Comparison of ENCODE assay signal across 15 cellular contexts in the genomic region with DNA sequence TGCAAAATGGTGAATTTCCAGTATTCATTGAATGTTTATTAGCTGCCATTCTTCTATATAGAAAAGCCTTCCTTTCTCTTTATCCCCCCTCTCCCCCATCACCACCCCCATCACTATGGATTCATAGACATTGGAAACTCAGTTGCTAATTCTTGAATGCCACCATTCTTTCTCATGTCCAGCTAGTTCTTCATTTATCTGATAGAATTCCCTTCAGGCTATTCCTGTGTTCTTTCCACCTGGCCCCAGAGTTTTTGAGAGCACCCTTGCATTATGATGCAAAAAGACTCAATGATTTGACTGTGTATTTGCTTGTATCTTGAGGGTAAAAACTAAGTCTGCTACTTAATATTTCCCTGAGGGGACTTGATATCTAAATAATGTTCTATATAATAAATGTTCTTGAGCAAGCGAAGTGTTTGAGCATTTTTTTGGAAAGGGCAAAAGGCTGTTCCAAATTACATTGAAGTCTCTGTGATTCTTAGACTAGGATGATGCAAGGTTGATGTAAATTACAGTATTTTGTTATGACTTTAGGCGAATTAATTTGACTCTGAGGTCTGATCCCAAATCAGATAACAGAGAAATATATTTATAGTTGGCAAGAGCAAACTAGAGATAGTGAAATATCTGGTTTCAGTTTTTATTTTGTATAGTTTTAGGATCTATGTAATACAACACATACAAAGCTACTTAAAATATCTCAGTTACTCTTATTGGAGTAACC. TPM values are rescaled to one million over a fixed set of nuclear protein-coding genes. Genes with fewer than 3 reads are reported as not detected.
DNase-seq lines count a peak whose midpoint lies in the region; ATAC-seq, FAIRE-seq and TF ChIP-seq lines count a peak whose summit lies in the region.
"Had no signal": no experiment of that assay in that cellular context is flagged by ENCODE, and none has a peak within 500 bp of the region (broad histone marks: within the 10 kb centered on the region; RNA-seq: fewer than 3 reads in every experiment).

No MANE protein-coding gene starts in this region.

- in situ Hi-C loops in GM13977 (cut with MboI; ENCODE audit: low pct_unique_long_range_greater_than_20kb, low sequenced_read_pairs, unreplicated experiment), result no loop called here

- CTCF ChIA-PET in activated naive CD4-positive, alpha-beta T cell treated with anti-CD3 and anti-CD28 coated beads, Interleukin-2, amount 10 ng/mL, durations not matched to agents 7 days and 5 days (lab: Charles Lee), result no interaction called here
- CTCF ChIA-PET in activated CD4-positive, alpha-beta memory T cell treated with anti-CD3 and anti-CD28 coated beads for 36 hours (lab: Charles Lee), result no interaction called here
- CTCF ChIA-PET in CD4-positive, alpha-beta T cell (lab: Charles Lee), result interaction anchor here (1.5 kb wide), 1 partner anchor 15 kb away, joined by 5 read pairs; no protein-coding TSS in a partner anchor

- no peaks in the 10 kb centered on the region for H3K79me2 ChIP-seq in keratinocyte (ENCODE audit: control insufficient read depth, insufficient read depth, low read length)

- H3K27ac ChIP-seq in keratinocyte (ENCODE audit: control insufficient read depth, insufficient read depth, low read length), result no peak overlapping the region
- H3K27ac ChIP-seq in dorsolateral prefrontal cortex, result no peak overlapping the region
- no peak overlapping the region for H3K27ac ChIP-seq in CD4-positive, alpha-beta T cell (ENCODE audit: low read depth, low read length)
- H3K27ac ChIP-seq: SJSA1 had no signal

- H3K9me3 Mint-ChIP-seq in activated naive CD4-positive, alpha-beta T cell treated with anti-CD3 and anti-CD28 coated beads, Interleukin-2, amount 10 ng/mL, durations not matched to agents 7 days and 5 days, result no peaks in the 10 kb centered on the region
- no peaks in the 10 kb centered on the region for H3K9me3 Mint-ChIP-seq in activated CD4-positive, alpha-beta memory T cell treated with anti-CD3 and anti-CD28 coated beads for 36 hours
- H3K9me3 Mint-ChIP-seq in CD4-positive, alpha-beta T cell, result no peaks in the 10 kb centered on the region
- H3K9me3 Mint-ChIP-seq: naive thymus-derived CD4-positive, alpha-beta T cell had no signal

- peaks cover 85% of the 10 kb centered on the region for H3K4me1 Mint-ChIP-seq in activated naive CD4-positive, alpha-beta T cell treated with anti-CD3 and anti-CD28 coated beads, Interleukin-2, amount 10 ng/mL, durations not matched to agents 7 days and 5 days
- peaks cover 61% of the 10 kb centered on the region for H3K4me1 Mint-ChIP-seq in activated CD4-positive, alpha-beta memory T cell treated with anti-CD3 and anti-CD28 coated beads for 36 hours (ENCODE audit: low read depth)
- peaks cover 50% of the 10 kb centered on the region for H3K4me1 Mint-ChIP-seq in CD4-positive, alpha-beta T cell (ENCODE audit: low read depth)

- no peaks in the 10 kb centered on the region for H3K27me3 Mint-ChIP-seq in activated naive CD4-positive, alpha-beta T cell treated with anti-CD3 and anti-CD28 coated beads, Interleukin-2, amount 10 ng/mL, durations not matched to agents 7 days and 5 days
- H3K27me3 Mint-ChIP-seq in activated CD4-positive, alpha-beta memory T cell treated with anti-CD3 and anti-CD28 coated beads for 36 hours, result no peaks in the 10 kb centered on the region
- no peaks in the 10 kb centered on the region for H3K27me3 Mint-ChIP-seq in CD4-positive, alpha-beta T cell
- H3K27me3 Mint-ChIP-seq: naive thymus-derived CD4-positive, alpha-beta T cell; progenitor cell of endocrine pancreas had no signal

- no peak for TF ChIP-seq CTCF in keratinocyte (optimal IDR thresholded peaks at IDR 0.05 in 1 of 3, IDR thresholded peaks at IDR 0.05 in 1 of 3, conservative IDR thresholded peaks at IDR 0.05 in 1 of 3; ENCODE audit: extremely low read depth in 1 of 3, insufficient read depth in 2 of 3, low read length in 3 of 3)
- TF ChIP-seq CTCF in dorsolateral prefrontal cortex (IDR thresholded peaks at IDR 0.05 in 54 of 56, conservative IDR thresholded peaks at IDR 0.05 in 2 of 56; ENCODE audit: low read depth in 1 of 56, partially characterized antibody in 56 of 56), result no peak
- no peak for TF ChIP-seq CTCF in CD4-positive, alpha-beta T cell (IDR thresholded peaks at IDR 0.05)
- no peak for TF ChIP-seq CTCF in GM13977 (IDR thresholded peaks at IDR 0.05; ENCODE audit: extremely low read depth, insufficient read depth, missing control alignments)

- H3K4me3 Mint-ChIP-seq in activated naive CD4-positive, alpha-beta T cell treated with anti-CD3 and anti-CD28 coated beads, Interleukin-2, amount 10 ng/mL, durations not matched to agents 7 days and 5 days, result no peak overlapping the region
- H3K4me3 Mint-ChIP-seq in activated CD4-positive, alpha-beta memory T cell treated with anti-CD3 and anti-CD28 coated beads for 36 hours, result no peak overlapping the region
- no peak overlapping the region for H3K4me3 Mint-ChIP-seq in CD4-positive, alpha-beta T cell

- peaks cover 7% of the 10 kb centered on the region for H3K36me3 Mint-ChIP-seq in activated naive CD4-positive, alpha-beta T cell treated with anti-CD3 and anti-CD28 coated beads, Interleukin-2, amount 10 ng/mL, durations not matched to agents 7 days and 5 days
- no peaks in the 10 kb centered on the region for H3K36me3 Mint-ChIP-seq in activated CD4-positive, alpha-beta memory T cell treated with anti-CD3 and anti-CD28 coated beads for 36 hours
- no peaks in the 10 kb centered on the region for H3K36me3 Mint-ChIP-seq in CD4-positive, alpha-beta T cell (ENCODE audit: low read depth)

- no peak for FAIRE-seq in keratinocyte (lab: Jason Lieb, UNC)
- FAIRE-seq: TTC549 had no signal

- H4K20me1 ChIP-seq in keratinocyte (ENCODE audit: control insufficient read depth, extremely low read depth, insufficient read depth, low read length), result no peaks in the 10 kb centered on the region

- peaks cover 12% of the 10 kb centered on the region for H3K4me1 ChIP-seq in keratinocyte (ENCODE audit: control insufficient read depth, extremely low read depth, insufficient read depth, low read length)
- H3K4me1 ChIP-seq: SJSA1 had no signal

- dilution Hi-C loops in keratinocyte (cut with MboI; ENCODE audit: extremely low pct_ligation_motif_present, low sequenced_read_pairs), result no loop called here

- peak overlapping the region; percentile 26 for H3K27ac Mint-ChIP-seq in activated naive CD4-positive, alpha-beta T cell treated with anti-CD3 and anti-CD28 coated beads, Interleukin-2, amount 10 ng/mL, durations not matched to agents 7 days and 5 days
- peak overlapping the region; percentile 53 for H3K27ac Mint-ChIP-seq in activated CD4-positive, alpha-beta memory T cell treated with anti-CD3 and anti-CD28 coated beads for 36 hours
- no peak overlapping the region for H3K27ac Mint-ChIP-seq in CD4-positive, alpha-beta T cell
- H3K27ac Mint-ChIP-seq: progenitor cell of endocrine pancreas had no signal

- POLR2A ChIA-PET in activated CD4-positive, alpha-beta memory T cell treated with anti-CD3 and anti-CD28 coated beads for 36 hours (lab: Charles Lee), result no interaction called here
- POLR2A ChIA-PET in CD4-positive, alpha-beta T cell (lab: Charles Lee), result interaction anchor here (0.8 to 1.0 kb wide), 2 partner anchors 12 to 19 kb away, joined by 3 to 4 read pairs; a partner anchor contains a TSS

- no peak overlapping the region for H3K9ac ChIP-seq in keratinocyte (ENCODE audit: control insufficient read depth, extremely low read depth, insufficient read depth, low read length)

- H2AFZ ChIP-seq in keratinocyte (ENCODE audit: control insufficient read depth, low read length), result no peak overlapping the region

- H3K4me3 ChIP-seq in keratinocyte (ENCODE audit: control insufficient read depth in 2 of 3, extremely low read depth in 1 of 3, insufficient read depth in 2 of 3, low read depth in 1 of 3, low read length in 3 of 3) (no peak overlapping the region), dorsolateral prefrontal cortex (no peak overlapping the region)
- H3K4me3 ChIP-seq: SJSA1 had no signal

- intact Hi-C loops in activated CD4-positive, alpha-beta memory T cell treated with anti-CD3 and anti-CD28 coated beads for 36 hours (cut with micrococcal nuclease), result no loop called here
- intact Hi-C loops in dorsolateral prefrontal cortex (cut with DNase I), result no loop called here
- intact Hi-C loops in CD4-positive, alpha-beta T cell (cut with DNase I, micrococcal nuclease), result no loop called here

- H3K27me3 ChIP-seq in keratinocyte (ENCODE audit: control insufficient read depth, extremely low read depth, insufficient read depth, low read length) (no peaks in the 10 kb centered on the region), dorsolateral prefrontal cortex (no peaks in the 10 kb centered on the region)
- H3K27me3 ChIP-seq in CD4-positive, alpha-beta T cell (ENCODE audit: control insufficient read depth, insufficient read depth, low read length), result no peaks in the 10 kb centered on the region

- no peaks in the 10 kb centered on the region for H3K9me3 ChIP-seq in keratinocyte (ENCODE audit: control insufficient read depth, low read depth, low read length)
- H3K9me3 ChIP-seq in CD4-positive, alpha-beta T cell (ENCODE audit: control insufficient read depth, low read length), result no peaks in the 10 kb centered on the region
- H3K9me3 ChIP-seq: SJSA1 had no signal

- no peak for DNase-seq in activated naive CD4-positive, alpha-beta T cell treated with anti-CD3 and anti-CD28 coated beads, Interleukin-2, amount 10 ng/mL, durations not matched to agents 7 days and 5 days
- no peak for DNase-seq in activated naive CD4-positive, alpha-beta T cell (lab: John Stamatoyannopoulos, UW)
- DNase-seq in M059J (ENCODE audit: low read depth) (peak; percentile 15), keratinocyte (ENCODE audit: low read depth, low spot score) (no peak), dorsolateral prefrontal cortex (no peak), GM13977 (ENCODE audit: low spot score) (no peak)
- no peak for DNase-seq in activated CD4-positive, alpha-beta memory T cell treated with anti-CD3 and anti-CD28 coated beads for 36 hours
- no peak for DNase-seq in CD4-positive, alpha-beta T cell
- DNase-seq: caudate nucleus; naive thymus-derived CD4-positive, alpha-beta T cell; NCI-H1694 treated with DMSO at 0.1 percent for 48 hours; NCI-H446 treated with DMSO at 0.1 percent for 48 hours had no signal

- H3K9me1 ChIP-seq in keratinocyte (ENCODE audit: control insufficient read depth, extremely low read depth, insufficient read depth, low read length), result no peaks in the 10 kb centered on the region

- H3K36me3 ChIP-seq in keratinocyte (ENCODE audit: control insufficient read depth in 2 of 2, extremely low read depth in 1 of 2, insufficient read depth in 2 of 2, low read length in 2 of 2), result no peaks in the 10 kb centered on the region
- H3K36me3 ChIP-seq: SJSA1 had no signal

- peak overlapping the region; percentile 43 for H3K4me2 ChIP-seq in keratinocyte (ENCODE audit: control insufficient read depth, extremely low read depth, insufficient read depth, low read depth, low read length)

- ATAC-seq in CD4-positive, alpha-beta T cell (ENCODE audit: poor library complexity), result no peak
- ATAC-seq: naive thymus-derived CD4-positive, alpha-beta T cell had no signal

RNA-seq across cellular contexts. Expression of a gene that starts 18.8 kb away (rescaled TPM):
- total RNA-seq in M059J (2014; rRNA removed; shearing (Covaris generic)), result 6.8 and 11.8 TPM in 2 replicates
- 10 to 100 TPM; 34.4 to 41.2 TPM for total RNA-seq in activated CD4-positive, alpha-beta memory T cell treated with anti-CD3 and anti-CD28 coated beads for 36 hours
- 16.5 to 21.5 TPM (median 17.2 TPM) in 3 replicates for polyA plus RNA-seq in keratinocyte
- polyA plus RNA-seq in keratinocyte (2011; ENCODE audit: low read depth), result 25.6 TPM
- 7.6 and 19.7 TPM in 2 replicates for polyA plus RNA-seq in keratinocyte (2011; cell fraction: cytosol; rRNA removed)
- 33.4 and 40.1 TPM in 2 replicates for polyA plus RNA-seq in keratinocyte (2011; cell fraction: nucleus; rRNA removed)
- polyA plus RNA-seq in keratinocyte (2012; ENCODE audit: low replicate concordance), result 9.2 and 12.3 TPM in 2 replicates
- 12.7 to 51.7 TPM (median 48.5 TPM) in 3 replicates for polyA minus RNA-seq in keratinocyte
- 17.5 TPM for polyA minus RNA-seq in keratinocyte (2011; cell fraction: cytosol; rRNA and poly(A)+ RNA removed)
- polyA minus RNA-seq in keratinocyte (2011; cell fraction: nucleus; rRNA and poly(A)+ RNA removed), result 22.8 and 52.8 TPM in 2 replicates
- 10 to 100 TPM; 32.1 to 71.5 (median 47.1) TPM for total RNA-seq in dorsolateral prefrontal cortex
- 10 to 100 TPM; 16.4 to 16.9 TPM for total RNA-seq in CD4-positive, alpha-beta T cell
